In the genomic region with DNA sequence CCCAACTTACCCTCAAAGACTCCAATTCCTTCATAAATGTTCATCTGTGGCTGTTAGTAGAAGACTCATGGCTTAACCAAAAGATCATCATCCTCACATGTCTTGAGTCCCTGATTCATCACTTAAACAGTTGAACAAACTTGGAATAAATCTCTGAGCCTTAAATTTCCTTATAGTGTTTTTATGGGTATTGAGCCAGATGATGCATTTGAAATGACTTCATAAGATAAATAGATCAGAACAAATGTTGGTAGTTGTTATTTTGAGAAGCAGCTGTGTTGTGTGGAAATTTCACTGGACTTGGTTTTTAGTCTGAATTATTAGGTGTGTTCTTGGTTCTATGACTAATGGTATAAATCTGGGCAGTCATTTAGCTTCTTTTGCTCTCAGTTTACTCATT, we compare ENCODE assay signal across 18 cellular contexts.
A peak's percentile ranks its signal among the peaks of the same experiment; 100 is the strongest.
DNase-seq lines count a peak whose midpoint lies in the region; ATAC-seq and TF ChIP-seq lines count a peak whose summit lies in the region.
"Had no signal": no experiment of that assay in that cellular context is flagged by ENCODE, and none has a peak within 500 bp of the region (broad histone marks: within the 10 kb centered on the region; RNA-seq: fewer than 3 reads in every experiment).

No MANE protein-coding gene starts in this region.

- CTCF ChIA-PET in Panc1 (lab: Charles Lee): no interaction called here

- peak overlapping the region; percentile 23 for H3K4me2 ChIP-seq in osteoblast (ENCODE audit: insufficient read depth, low read length)
- H3K4me2 ChIP-seq: KMS-11 had no signal

- no peak overlapping the region for H3K4me3 Mint-ChIP-seq in CD14-positive monocyte
- H3K4me3 Mint-ChIP-seq: CD4-positive, alpha-beta T cell had no signal

- no peak overlapping the region for H2AFZ ChIP-seq in osteoblast (ENCODE audit: low read length)

- intact Hi-C loops in Panc1 (cut with micrococcal nuclease; ENCODE audit: unreplicated experiment) (no loop called here), CD14-positive monocyte (cut with micrococcal nuclease) (no loop called here)

- no peaks in the 10 kb centered on the region for H3K36me3 ChIP-seq in Panc1 (ENCODE audit: control insufficient read depth, insufficient read depth, low read length)
- H3K36me3 ChIP-seq in osteoblast (ENCODE audit: insufficient read depth, low read length): no peaks in the 10 kb centered on the region

- H4K20me1 ChIP-seq in osteoblast (ENCODE audit: insufficient read depth, low read length): no peaks in the 10 kb centered on the region

- H3K79me2 ChIP-seq in osteoblast (ENCODE audit: insufficient read depth, low read length): no peaks in the 10 kb centered on the region

- peaks cover 0 to 2% (median 0%) of the 10 kb centered on the region in 3 donors for H3K27me3 Mint-ChIP-seq in CD14-positive monocyte (ENCODE audit: low read depth in 3 of 3)
- H3K27me3 Mint-ChIP-seq: CD4-positive, alpha-beta T cell had no signal

- no peak overlapping the region for H3K27ac ChIP-seq in Panc1 (ENCODE audit: low read length)
- H3K27ac ChIP-seq in epithelial cell of prostate: no peak overlapping the region
- peak overlapping the region; percentile 82 for H3K27ac ChIP-seq in osteoblast (ENCODE audit: low read depth, low read length)
- H3K27ac ChIP-seq: body of pancreas, KMS-11, skin epidermis had no signal

- in situ Hi-C loops in Panc1 (cut with HindIII; ENCODE audit: low pct_unique_long_range_greater_than_20kb, low sequenced_read_pairs): no loop called here

- no peaks in the 10 kb centered on the region for H3K9me3 ChIP-seq in Panc1 (ENCODE audit: control insufficient read depth, insufficient read depth, low read depth, low read length)
- H3K9me3 ChIP-seq in osteoblast (ENCODE audit: low read depth, low read length): no peaks in the 10 kb centered on the region
- H3K9me3 ChIP-seq: body of pancreas had no signal

- TF ChIP-seq CTCF in Panc1 (IDR thresholded peaks at IDR 0.05) (no peak), osteoblast (IDR thresholded peaks at IDR 0.05; ENCODE audit: extremely low read depth, low read depth, low read length) (no peak), CD14-positive monocyte (IDR thresholded peaks at IDR 0.05) (no peak)

- POLR2A ChIA-PET in Panc1 (lab: Charles Lee): no interaction called here

- H3K36me3 Mint-ChIP-seq in CD14-positive monocyte: no peaks in the 10 kb centered on the region

- H3K9me3 Mint-ChIP-seq in CD14-positive monocyte: peaks cover 0 to 4% (median 2%) of the 10 kb centered on the region in 7 donors

- no peaks in the 10 kb centered on the region for H3K27me3 ChIP-seq in Panc1 (ENCODE audit: control insufficient read depth, insufficient read depth, low read length)
- H3K27me3 ChIP-seq in osteoblast (ENCODE audit: insufficient read depth, low read length): no peaks in the 10 kb centered on the region
- H3K27me3 ChIP-seq: body of pancreas had no signal

- peak; percentile 77 for DNase-seq in EL
- peak; percentile 1 for DNase-seq in Panc1 (ENCODE audit: low read depth, low spot score)
- peak; percentile 56 for DNase-seq in epithelial cell of prostate (ENCODE audit: low read depth, low spot score)
- peak; percentile 80 for DNase-seq in osteoblast (ENCODE audit: insufficient read length, low spot score, missing footprints)
- DNase-seq in CD14-positive monocyte (ENCODE audit: low spot score): no peak
- no peak for DNase-seq in activated gamma-delta T cell (lab: John Stamatoyannopoulos, UW)
- DNase-seq in NCI-H1417 (lab: John Stamatoyannopoulos, UW): no peak
- no peak for DNase-seq in germinal center (ENCODE audit: low spot score)
- DNase-seq: activated CD8-positive, alpha-beta memory T cell treated with anti-CD3 and anti-CD28 coated beads for 24 hours; body of pancreas; CD4-positive, alpha-beta T cell; glutamatergic neuron; NCI-H187 treated with DMSO at 0.1 percent for 48 hours; NCI-H510A treated with DMSO at 0.1 percent for 48 hours; stimulated activated naive CD8-positive, alpha-beta T cell treated with anti-CD3 and anti-CD28 coated beads, Interleukin-15, Interleukin-2, amounts not matched to agents 100 U/mL and 50 U/mL, for 24 hours had no signal

- H3K4me1 ChIP-seq in Panc1 (ENCODE audit: control insufficient read depth, insufficient read depth, low read length) (no peaks in the 10 kb centered on the region), osteoblast (ENCODE audit: insufficient read depth, low read length) (peaks cover 20% of the 10 kb centered on the region)
- H3K4me1 ChIP-seq: body of pancreas had no signal

- ATAC-seq in Panc1: no peak
- ATAC-seq: body of pancreas; SK-N-SH treated with all-trans-retinoic acid at 6 μM for 48 hours; stimulated activated naive CD8-positive, alpha-beta T cell treated with anti-CD3 and anti-CD28 coated beads, Interleukin-15, Interleukin-2, amounts not matched to agents 100 U/mL and 50 U/mL, for 24 hours had no signal

- no peak overlapping the region for H3K4me3 ChIP-seq in Panc1 (ENCODE audit: low read depth in 2 of 2, low read length in 2 of 2)
- no peak overlapping the region for H3K4me3 ChIP-seq in osteoblast (ENCODE audit: insufficient read depth, low read length)
- H3K4me3 ChIP-seq: body of pancreas, skin epidermis had no signal

- H3K4me1 Mint-ChIP-seq in CD14-positive monocyte: no peaks in the 10 kb centered on the region

- no peak overlapping the region for H3K27ac Mint-ChIP-seq in CD14-positive monocyte
- H3K27ac Mint-ChIP-seq: CD4-positive, alpha-beta T cell had no signal

- BruUV-seq in Panc1 (replicated peaks; lab: Mats Ljungman, UMichigan): no TSS peak

Comparison
In these comparisons a context has a peak if more than half of its experiments do, and no peak if none do; other contexts are left out.
1. DNase-seq: peak in EL (single experiment), Panc1 (single experiment), epithelial cell of prostate (single experiment) and osteoblast (single experiment); none in CD14-positive monocyte (single experiment), activated gamma-delta T cell (single experiment), NCI-H1417 (0 of 3) and germinal center (single experiment).